In the genomic region with DNA sequence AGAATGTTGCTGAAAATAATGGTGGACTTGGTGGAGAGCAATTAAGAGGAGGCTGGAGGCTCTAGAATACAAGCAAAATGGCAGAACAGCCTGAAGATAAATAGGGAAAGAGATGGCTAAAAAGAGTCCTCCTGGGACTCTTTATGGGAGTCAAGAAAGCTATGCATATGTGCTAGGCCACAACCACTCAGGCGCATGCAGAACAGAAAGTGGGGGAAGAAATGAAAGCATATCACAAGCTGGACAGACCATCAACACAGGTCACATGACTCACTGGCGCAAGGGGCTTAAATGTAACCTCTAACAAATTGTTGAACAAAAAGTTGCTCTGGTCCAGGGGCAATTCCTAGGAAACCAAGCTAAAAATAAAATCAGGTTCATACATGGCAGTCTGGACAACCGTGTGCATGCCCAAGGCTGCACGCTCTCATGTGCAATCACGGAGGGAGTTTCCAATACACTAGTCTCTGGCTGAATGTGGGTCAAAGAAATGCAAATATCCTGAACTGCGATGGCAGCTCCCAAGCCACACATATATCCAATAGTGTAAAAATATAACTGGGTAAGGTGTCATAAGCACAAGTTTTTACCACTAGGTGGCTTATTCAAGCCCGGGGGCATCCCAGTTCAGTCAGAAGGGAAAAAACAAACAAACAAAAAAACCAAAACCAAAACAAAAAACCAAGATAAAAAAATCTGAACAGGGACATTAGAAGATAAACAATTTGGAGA, we compare ENCODE assay signal across 1 cellular context.
TF ChIP-seq lines count a peak whose summit lies in the region.

No MANE protein-coding gene starts in this region.

TF ChIP-seq in GM23338, 12 proteins besides CTCF, POLR2A, EP300 and RAD21:
- TF ChIP-seq ZNF331 (CRISPR knock-in tag; IDR thresholded peaks at IDR 0.05; ENCODE audit: low read depth), result no peak
- TF ChIP-seq ZNF114 (CRISPR knock-in tag; IDR thresholded peaks at IDR 0.05), result no peak
- no peak for TF ChIP-seq EZH2phosphoT487 (IDR thresholded peaks at IDR 0.05; ENCODE audit: unreplicated experiment)
- no peak for TF ChIP-seq POLR2AphosphoS5 (IDR thresholded peaks at IDR 0.05; ENCODE audit: low read depth)
- TF ChIP-seq, protein P1, sequence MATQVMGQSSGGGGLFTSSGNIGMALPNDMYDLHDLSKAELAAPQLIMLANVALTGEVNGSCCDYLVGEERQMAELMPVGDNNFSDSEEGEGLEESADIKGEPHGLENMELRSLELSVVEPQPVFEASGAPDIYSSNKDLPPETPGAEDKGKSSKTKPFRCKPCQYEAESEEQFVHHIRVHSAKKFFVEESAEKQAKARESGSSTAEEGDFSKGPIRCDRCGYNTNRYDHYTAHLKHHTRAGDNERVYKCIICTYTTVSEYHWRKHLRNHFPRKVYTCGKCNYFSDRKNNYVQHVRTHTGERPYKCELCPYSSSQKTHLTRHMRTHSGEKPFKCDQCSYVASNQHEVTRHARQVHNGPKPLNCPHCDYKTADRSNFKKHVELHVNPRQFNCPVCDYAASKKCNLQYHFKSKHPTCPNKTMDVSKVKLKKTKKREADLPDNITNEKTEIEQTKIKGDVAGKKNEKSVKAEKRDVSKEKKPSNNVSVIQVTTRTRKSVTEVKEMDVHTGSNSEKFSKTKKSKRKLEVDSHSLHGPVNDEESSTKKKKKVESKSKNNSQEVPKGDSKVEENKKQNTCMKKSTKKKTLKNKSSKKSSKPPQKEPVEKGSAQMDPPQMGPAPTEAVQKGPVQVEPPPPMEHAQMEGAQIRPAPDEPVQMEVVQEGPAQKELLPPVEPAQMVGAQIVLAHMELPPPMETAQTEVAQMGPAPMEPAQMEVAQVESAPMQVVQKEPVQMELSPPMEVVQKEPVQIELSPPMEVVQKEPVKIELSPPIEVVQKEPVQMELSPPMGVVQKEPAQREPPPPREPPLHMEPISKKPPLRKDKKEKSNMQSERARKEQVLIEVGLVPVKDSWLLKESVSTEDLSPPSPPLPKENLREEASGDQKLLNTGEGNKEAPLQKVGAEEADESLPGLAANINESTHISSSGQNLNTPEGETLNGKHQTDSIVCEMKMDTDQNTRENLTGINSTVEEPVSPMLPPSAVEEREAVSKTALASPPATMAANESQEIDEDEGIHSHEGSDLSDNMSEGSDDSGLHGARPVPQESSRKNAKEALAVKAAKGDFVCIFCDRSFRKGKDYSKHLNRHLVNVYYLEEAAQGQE (IDR thresholded peaks at IDR 0.05; ENCODE audit: unreplicated experiment), result no peak
- no peak for TF ChIP-seq STAT1 (IDR thresholded peaks at IDR 0.05; ENCODE audit: unreplicated experiment)
- no peak for TF ChIP-seq NANOG (IDR thresholded peaks at IDR 0.05; ENCODE audit: borderline replicate concordance)
- TF ChIP-seq, protein P2, sequence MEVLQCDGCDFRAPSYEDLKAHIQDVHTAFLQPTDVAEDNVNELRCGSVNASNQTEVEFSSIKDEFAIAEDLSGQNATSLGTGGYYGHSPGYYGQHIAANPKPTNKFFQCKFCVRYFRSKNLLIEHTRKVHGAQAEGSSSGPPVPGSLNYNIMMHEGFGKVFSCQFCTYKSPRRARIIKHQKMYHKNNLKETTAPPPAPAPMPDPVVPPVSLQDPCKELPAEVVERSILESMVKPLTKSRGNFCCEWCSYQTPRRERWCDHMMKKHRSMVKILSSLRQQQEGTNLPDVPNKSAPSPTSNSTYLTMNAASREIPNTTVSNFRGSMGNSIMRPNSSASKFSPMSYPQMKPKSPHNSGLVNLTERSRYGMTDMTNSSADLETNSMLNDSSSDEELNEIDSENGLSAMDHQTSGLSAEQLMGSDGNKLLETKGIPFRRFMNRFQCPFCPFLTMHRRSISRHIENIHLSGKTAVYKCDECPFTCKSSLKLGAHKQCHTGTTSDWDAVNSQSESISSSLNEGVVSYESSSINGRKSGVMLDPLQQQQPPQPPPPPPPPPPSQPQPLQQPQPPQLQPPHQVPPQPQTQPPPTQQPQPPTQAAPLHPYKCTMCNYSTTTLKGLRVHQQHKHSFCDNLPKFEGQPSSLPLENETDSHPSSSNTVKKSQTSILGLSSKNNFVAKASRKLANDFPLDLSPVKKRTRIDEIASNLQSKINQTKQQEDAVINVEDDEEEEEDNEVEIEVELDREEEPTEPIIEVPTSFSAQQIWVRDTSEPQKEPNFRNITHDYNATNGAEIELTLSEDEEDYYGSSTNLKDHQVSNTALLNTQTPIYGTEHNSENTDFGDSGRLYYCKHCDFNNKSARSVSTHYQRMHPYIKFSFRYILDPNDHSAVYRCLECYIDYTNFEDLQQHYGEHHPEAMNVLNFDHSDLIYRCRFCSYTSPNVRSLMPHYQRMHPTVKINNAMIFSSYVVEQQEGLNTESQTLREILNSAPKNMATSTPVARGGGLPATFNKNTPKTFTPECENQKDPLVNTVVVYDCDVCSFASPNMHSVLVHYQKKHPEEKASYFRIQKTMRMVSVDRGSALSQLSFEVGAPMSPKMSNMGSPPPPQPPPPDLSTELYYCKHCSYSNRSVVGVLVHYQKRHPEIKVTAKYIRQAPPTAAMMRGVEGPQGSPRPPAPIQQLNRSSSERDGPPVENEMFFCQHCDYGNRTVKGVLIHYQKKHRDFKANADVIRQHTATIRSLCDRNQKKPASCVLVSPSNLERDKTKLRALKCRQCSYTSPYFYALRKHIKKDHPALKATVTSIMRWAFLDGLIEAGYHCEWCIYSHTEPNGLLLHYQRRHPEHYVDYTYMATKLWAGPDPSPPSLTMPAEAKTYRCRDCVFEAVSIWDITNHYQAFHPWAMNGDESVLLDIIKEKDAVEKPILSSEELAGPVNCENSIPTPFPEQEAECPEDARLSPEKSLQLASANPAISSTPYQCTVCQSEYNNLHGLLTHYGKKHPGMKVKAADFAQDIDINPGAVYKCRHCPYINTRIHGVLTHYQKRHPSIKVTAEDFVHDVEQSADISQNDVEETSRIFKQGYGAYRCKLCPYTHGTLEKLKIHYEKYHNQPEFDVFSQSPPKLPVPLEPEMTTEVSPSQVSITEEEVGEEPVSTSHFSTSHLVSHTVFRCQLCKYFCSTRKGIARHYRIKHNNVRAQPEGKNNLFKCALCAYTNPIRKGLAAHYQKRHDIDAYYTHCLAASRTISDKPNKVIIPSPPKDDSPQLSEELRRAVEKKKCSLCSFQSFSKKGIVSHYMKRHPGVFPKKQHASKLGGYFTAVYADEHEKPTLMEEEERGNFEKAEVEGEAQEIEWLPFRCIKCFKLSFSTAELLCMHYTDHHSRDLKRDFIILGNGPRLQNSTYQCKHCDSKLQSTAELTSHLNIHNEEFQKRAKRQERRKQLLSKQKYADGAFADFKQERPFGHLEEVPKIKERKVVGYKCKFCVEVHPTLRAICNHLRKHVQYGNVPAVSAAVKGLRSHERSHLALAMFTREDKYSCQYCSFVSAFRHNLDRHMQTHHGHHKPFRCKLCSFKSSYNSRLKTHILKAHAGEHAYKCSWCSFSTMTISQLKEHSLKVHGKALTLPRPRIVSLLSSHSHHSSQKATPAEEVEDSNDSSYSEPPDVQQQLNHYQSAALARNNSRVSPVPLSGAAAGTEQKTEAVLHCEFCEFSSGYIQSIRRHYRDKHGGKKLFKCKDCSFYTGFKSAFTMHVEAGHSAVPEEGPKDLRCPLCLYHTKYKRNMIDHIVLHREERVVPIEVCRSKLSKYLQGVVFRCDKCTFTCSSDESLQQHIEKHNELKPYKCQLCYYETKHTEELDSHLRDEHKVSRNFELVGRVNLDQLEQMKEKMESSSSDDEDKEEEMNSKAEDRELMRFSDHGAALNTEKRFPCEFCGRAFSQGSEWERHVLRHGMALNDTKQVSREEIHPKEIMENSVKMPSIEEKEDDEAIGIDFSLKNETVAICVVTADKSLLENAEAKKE (CRISPR knock-in tag; IDR thresholded peaks at IDR 0.05), result no peak
TF ChIP-seq in GM23338: peak in this region for 0.
